In genomic region chr14:25003537-25003936, GRCh38 we compare ENCODE assay signal across 16 cellular contexts. TPM values are rescaled to one million over a fixed set of nuclear protein-coding genes. Genes with fewer than 3 reads are reported as not detected.
DNase-seq lines count a peak whose midpoint lies in the region; ATAC-seq and TF ChIP-seq lines count a peak whose summit lies in the region.
"Had no signal": no experiment of that assay in that cellular context is flagged by ENCODE, and none has a peak within 500 bp of the region (broad histone marks: within the 10 kb centered on the region; RNA-seq: fewer than 3 reads in every experiment).

No MANE protein-coding gene starts in this region.

- H3K27ac Mint-ChIP-seq in Caco-2 (ENCODE audit: unreplicated experiment) (peak overlapping the region; percentile 48), mesothelial cell of epicardium (peak overlapping the region; percentile 14)
- H3K27ac Mint-ChIP-seq: endodermal cell had no signal

- no peak for TF ChIP-seq CTCF in Caco-2 (IDR thresholded peaks at IDR 0.05; ENCODE audit: insufficient read depth in 1 of 2, low read depth in 1 of 2, low read length in 1 of 2, severe bottlenecking in 1 of 2, unreplicated experiment in 1 of 2)
- TF ChIP-seq CTCF in fibroblast of pulmonary artery (IDR thresholded peaks at IDR 0.05; ENCODE audit: low read length, missing control alignments) = no peak
- TF ChIP-seq CTCF in mesothelial cell of epicardium (IDR thresholded peaks at IDR 0.05; ENCODE audit: unreplicated experiment) = no peak

- intact Hi-C loops in Caco-2 (cut with micrococcal nuclease; ENCODE audit: unreplicated experiment) = no loop called here

- ATAC-seq in GM18858 (IDR thresholded peaks at IDR 0.05; ENCODE audit: unreplicated experiment) (no peak), GM21360 (IDR thresholded peaks at IDR 0.05; ENCODE audit: unreplicated experiment) (no peak)
- ATAC-seq: activated T-cell treated with anti-CD3 and anti-CD28 coated beads, Interleukin-2, amount 50 U/mL, for 4 hours; SK-N-SH treated with all-trans-retinoic acid at 6 μM for 48 hours had no signal

- peaks cover 4% of the 10 kb centered on the region; the same call in 1 of the 2 replicates for H3K9me3 ChIP-seq in Caco-2
- H3K9me3 ChIP-seq: stomach had no signal

- H3K27me3 Mint-ChIP-seq in Caco-2 (ENCODE audit: insufficient read depth, unreplicated experiment) (no peaks in the 10 kb centered on the region), mesothelial cell of epicardium (ENCODE audit: low read depth) (no peaks in the 10 kb centered on the region)

- H3K4me1 Mint-ChIP-seq in Caco-2 (ENCODE audit: low read depth, unreplicated experiment) (peaks cover 40% of the 10 kb centered on the region), mesothelial cell of epicardium (peaks cover 40% of the 10 kb centered on the region)
- H3K4me1 Mint-ChIP-seq: endodermal cell had no signal

- H3K9me3 Mint-ChIP-seq in Caco-2 (ENCODE audit: unreplicated experiment) (peaks cover 6% of the 10 kb centered on the region), mesothelial cell of epicardium (peaks cover 10% of the 10 kb centered on the region)
- H3K9me3 Mint-ChIP-seq: activated T-cell treated with anti-CD3 and anti-CD28 coated beads, Interleukin-2, amount 50 U/mL, for 4 hours; endodermal cell had no signal

- H3K36me3 ChIP-seq in Caco-2 (ENCODE audit: control insufficient read depth, insufficient read depth, low read length) = no peaks in the 10 kb centered on the region
- H3K36me3 ChIP-seq: stomach had no signal

- H3K36me3 Mint-ChIP-seq in Caco-2 (ENCODE audit: insufficient read depth, unreplicated experiment) (peaks cover 13% of the 10 kb centered on the region), mesothelial cell of epicardium (peaks cover 5% of the 10 kb centered on the region)

- no peaks in the 10 kb centered on the region for H3K27me3 ChIP-seq in Caco-2 (replicated peaks; ENCODE audit: control insufficient read depth, insufficient read depth, low read length)
- H3K27me3 ChIP-seq: stomach had no signal

- POLR2A ChIA-PET in Caco-2 (lab: Charles Lee) = no interaction called here

- no peak overlapping the region for H3K4me3 ChIP-seq in Caco-2 (ENCODE audit: low read depth, low read length)
- H3K4me3 ChIP-seq in fibroblast of pulmonary artery (replicated peaks; ENCODE audit: low read depth, low read length) = no peak overlapping the region
- H3K4me3 ChIP-seq: stomach had no signal

- DNase-seq in Caco-2 (no peak), NCI-H226 (peak; percentile 77), fibroblast of pulmonary artery (ENCODE audit: low read depth) (peak; percentile 79), mesothelial cell of epicardium (ENCODE audit: low spot score in 2 of 2, unreplicated experiment in 2 of 2) (no peak), T1000 (lab: John Stamatoyannopoulos, UW) (no peak), putamen (ENCODE audit: low spot score) (no peak)
- DNase-seq: activated T-cell treated with anti-CD3 and anti-CD28 coated beads, Interleukin-2, amount 50 U/mL, for 4 hours; cerebellar nuclear complex; endodermal cell; glutamatergic neuron; kidney; NCI-H510A treated with DMSO at 0.1 percent for 48 hours; stomach had no signal

- peaks cover 67% of the 10 kb centered on the region for H3K4me1 ChIP-seq in Caco-2

- BruUV-seq in Caco-2 (replicated peaks; lab: Mats Ljungman, UMichigan) = no TSS peak

- no peak overlapping the region for H3K4me3 Mint-ChIP-seq in Caco-2 (ENCODE audit: unreplicated experiment)
- H3K4me3 Mint-ChIP-seq in mesothelial cell of epicardium = no peak overlapping the region
- H3K4me3 Mint-ChIP-seq: activated T-cell treated with anti-CD3 and anti-CD28 coated beads, Interleukin-2, amount 50 U/mL, for 4 hours; endodermal cell had no signal

- CTCF ChIA-PET in Caco-2 (lab: Charles Lee) = no interaction called here

RNA-seq across cellular contexts. Expression of gene STXBP6, which starts 46.4 kb away (rescaled TPM):
- 32.2 and 35.7 TPM in 2 replicates for total RNA-seq in Caco-2 (2022)
- total RNA-seq in mesothelial cell of epicardium = 14.5 to 19.2 TPM (median 16.6 TPM) in 3 replicates

Comparison
In these comparisons a context has a peak if more than half of its experiments do, and no peak if none do; other contexts are left out.
1. DNase-seq: peak in NCI-H226 (single experiment) and fibroblast of pulmonary artery (single experiment); none in Caco-2 (0 of 2), mesothelial cell of epicardium (0 of 2), T1000 (single experiment) and putamen (single experiment).